In the genomic region with DNA sequence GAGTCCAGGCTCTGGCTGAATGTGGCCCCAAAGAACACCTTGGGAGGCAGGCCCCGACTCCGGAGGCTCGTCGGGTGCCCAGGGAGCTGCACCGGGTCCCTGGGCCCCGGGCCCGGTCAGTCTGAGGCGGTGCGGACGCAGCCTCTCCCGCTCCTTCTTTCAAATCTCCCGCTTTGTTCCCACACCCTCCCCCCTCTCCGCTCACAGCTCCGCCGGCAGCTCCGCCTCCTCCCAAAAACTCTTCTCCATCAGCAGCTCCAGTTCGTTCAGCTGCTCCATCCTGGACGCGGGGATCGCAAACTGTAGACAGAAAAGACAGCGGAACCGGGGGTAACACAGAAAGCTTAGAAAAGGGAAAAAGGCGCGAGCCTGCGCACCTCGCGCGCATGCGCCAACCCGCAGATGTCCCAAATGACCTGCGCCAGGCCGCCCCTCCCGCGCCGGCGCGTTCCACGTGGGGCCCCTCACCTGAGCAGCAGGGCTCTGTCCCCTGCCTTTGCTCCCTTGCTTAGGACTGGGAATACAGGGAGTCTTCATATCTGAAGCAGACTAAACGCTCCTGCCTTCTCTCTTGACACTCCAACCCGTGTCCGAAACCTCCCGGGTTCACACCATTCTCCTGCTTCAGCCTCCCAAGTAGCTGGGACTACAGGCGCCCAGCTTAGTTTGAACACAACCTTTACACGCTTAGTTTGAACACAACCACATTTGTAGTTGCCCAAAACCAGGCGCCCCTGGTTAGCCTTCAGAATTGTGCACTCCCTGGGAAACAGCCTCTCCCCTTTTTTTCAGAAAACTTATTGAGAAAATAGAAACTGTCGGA, we compare ENCODE assay signal across 1 cellular context.
TF ChIP-seq lines count a peak whose summit lies in the region.

A gene with protein sequence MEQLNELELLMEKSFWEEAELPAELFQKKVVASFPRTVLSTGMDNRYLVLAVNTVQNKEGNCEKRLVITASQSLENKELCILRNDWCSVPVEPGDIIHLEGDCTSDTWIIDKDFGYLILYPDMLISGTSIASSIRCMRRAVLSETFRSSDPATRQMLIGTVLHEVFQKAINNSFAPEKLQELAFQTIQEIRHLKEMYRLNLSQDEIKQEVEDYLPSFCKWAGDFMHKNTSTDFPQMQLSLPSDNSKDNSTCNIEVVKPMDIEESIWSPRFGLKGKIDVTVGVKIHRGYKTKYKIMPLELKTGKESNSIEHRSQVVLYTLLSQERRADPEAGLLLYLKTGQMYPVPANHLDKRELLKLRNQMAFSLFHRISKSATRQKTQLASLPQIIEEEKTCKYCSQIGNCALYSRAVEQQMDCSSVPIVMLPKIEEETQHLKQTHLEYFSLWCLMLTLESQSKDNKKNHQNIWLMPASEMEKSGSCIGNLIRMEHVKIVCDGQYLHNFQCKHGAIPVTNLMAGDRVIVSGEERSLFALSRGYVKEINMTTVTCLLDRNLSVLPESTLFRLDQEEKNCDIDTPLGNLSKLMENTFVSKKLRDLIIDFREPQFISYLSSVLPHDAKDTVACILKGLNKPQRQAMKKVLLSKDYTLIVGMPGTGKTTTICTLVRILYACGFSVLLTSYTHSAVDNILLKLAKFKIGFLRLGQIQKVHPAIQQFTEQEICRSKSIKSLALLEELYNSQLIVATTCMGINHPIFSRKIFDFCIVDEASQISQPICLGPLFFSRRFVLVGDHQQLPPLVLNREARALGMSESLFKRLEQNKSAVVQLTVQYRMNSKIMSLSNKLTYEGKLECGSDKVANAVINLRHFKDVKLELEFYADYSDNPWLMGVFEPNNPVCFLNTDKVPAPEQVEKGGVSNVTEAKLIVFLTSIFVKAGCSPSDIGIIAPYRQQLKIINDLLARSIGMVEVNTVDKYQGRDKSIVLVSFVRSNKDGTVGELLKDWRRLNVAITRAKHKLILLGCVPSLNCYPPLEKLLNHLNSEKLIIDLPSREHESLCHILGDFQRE (minus strand): TSS at position 388 of the 823 bp plus-strand sequence. CDS start 109 bp downstream, at position 279.

TF ChIP-seq in K562, 482 proteins besides CTCF, POLR2A, EP300 and RAD21 (continued from another document and continues in another):
- TF ChIP-seq, protein P1, sequence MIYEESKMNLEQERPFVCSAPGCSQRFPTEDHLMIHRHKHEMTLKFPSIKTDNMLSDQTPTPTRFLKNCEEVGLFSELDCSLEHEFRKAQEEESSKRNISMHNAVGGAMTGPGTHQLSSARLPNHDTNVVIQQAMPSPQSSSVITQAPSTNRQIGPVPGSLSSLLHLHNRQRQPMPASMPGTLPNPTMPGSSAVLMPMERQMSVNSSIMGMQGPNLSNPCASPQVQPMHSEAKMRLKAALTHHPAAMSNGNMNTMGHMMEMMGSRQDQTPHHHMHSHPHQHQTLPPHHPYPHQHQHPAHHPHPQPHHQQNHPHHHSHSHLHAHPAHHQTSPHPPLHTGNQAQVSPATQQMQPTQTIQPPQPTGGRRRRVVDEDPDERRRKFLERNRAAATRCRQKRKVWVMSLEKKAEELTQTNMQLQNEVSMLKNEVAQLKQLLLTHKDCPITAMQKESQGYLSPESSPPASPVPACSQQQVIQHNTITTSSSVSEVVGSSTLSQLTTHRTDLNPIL (CRISPR knock-in tag; IDR thresholded peaks at IDR 0.05), result no peak
- TF ChIP-seq FOXM1 (IDR thresholded peaks at IDR 0.05; ENCODE audit: low read depth) (0 out of 2 replicates have a peak, but pooled peaks have one; percentile 68), FOXM1 (CRISPR knock-in tag; IDR thresholded peaks at IDR 0.05; ENCODE audit: low read depth) (no peak), KDM4B (IDR thresholded peaks at IDR 0.05; ENCODE audit: borderline replicate concordance in 2 of 2, low read depth in 1 of 2) (peak in 1 of 2 experiments; percentile 73; a peak in 1 of 4 replicates), ZNF77 (CRISPR knock-in tag; IDR thresholded peaks at IDR 0.05) (no peak), ETV1 (tag; conservative IDR thresholded peaks at IDR 0.05; ENCODE audit: low read depth) (peak; percentile 50; the same call in 1 of the 2 replicates), NONO (IDR thresholded peaks at IDR 0.05; ENCODE audit: low read depth in 2 of 2, low read length in 1 of 2) (peak in 1 of 2 experiments; percentile 59; a peak in 1 of 4 replicates), MEF2A (IDR thresholded peaks at IDR 0.05; ENCODE audit: control insufficient read depth, low read depth, low read length) (no peak), NR2C2 (CRISPR knock-in tag; IDR thresholded peaks at IDR 0.05) (peak; percentile 68; the same call in 1 of the 2 replicates), NR2C2 (tag; IDR thresholded peaks at IDR 0.05) (peak; percentile 67), SRSF1 (IDR thresholded peaks at IDR 0.05; ENCODE audit: low read depth, low read length) (no peak), U2AF1 (optimal IDR thresholded peaks at IDR 0.05; ENCODE audit: low read depth, low read length) (no peak), RB1 (IDR thresholded peaks at IDR 0.05; ENCODE audit: low read depth) (peak; percentile 100), ZNF143 (CRISPR knock-in tag; IDR thresholded peaks at IDR 0.05) (no peak), TEAD1 (CRISPR knock-in tag; IDR thresholded peaks at IDR 0.05) (peak; percentile 20 to 70; a peak in 2 of 4 replicates), CBFA2T3 (IDR thresholded peaks at IDR 0.05) (no peak), TAF1 (IDR thresholded peaks at IDR 0.05; ENCODE audit: control insufficient read depth, extremely low read depth, insufficient read depth, low read length, severe bottlenecking) (peak; percentile 82), SP2 (IDR thresholded peaks at IDR 0.05; ENCODE audit: extremely low read depth, low read depth, low read length, poor library complexity, severe bottlenecking) (no peak), MAFK (IDR thresholded peaks at IDR 0.05; ENCODE audit: low read length) (no peak), SMAD1 (IDR thresholded peaks at IDR 0.05; ENCODE audit: low read depth, low read length, partially characterized antibody) (peak; percentile 41), KLF13 (tag; IDR thresholded peaks at IDR 0.05; ENCODE audit: borderline replicate concordance, low read depth) (peak; percentile 48; the same call in 1 of the 2 replicates), SRSF3 (IDR thresholded peaks at IDR 0.05; ENCODE audit: insufficient read depth, low read length) (no peak), ZC3H4 (CRISPR knock-in tag; IDR thresholded peaks at IDR 0.05; ENCODE audit: borderline replicate concordance) (no peak), ZNF699 (CRISPR knock-in tag; IDR thresholded peaks at IDR 0.05; ENCODE audit: insufficient replicate concordance) (no peak), HEY1 (CRISPR knock-in tag; IDR thresholded peaks at IDR 0.05; ENCODE audit: borderline replicate concordance) (no peak), ZNF384 (IDR thresholded peaks at IDR 0.05; ENCODE audit: low read depth, low read length) (no peak), NR2C1 (IDR thresholded peaks at IDR 0.05) (no peak), NR2C1 (tag; IDR thresholded peaks at IDR 0.05) (peak; percentile 67; the same call in 1 of the 2 replicates), SIN3A (IDR thresholded peaks at IDR 0.05; ENCODE audit: borderline replicate concordance in 2 of 2, control insufficient read depth in 1 of 2, low read depth in 2 of 2, low read length in 2 of 2) (peak in 1 of 2 experiments; percentile 83; a peak in 3 of 4 replicates), EP400 (IDR thresholded peaks at IDR 0.05) (peak; percentile 96), ZKSCAN8 (CRISPR knock-in tag; IDR thresholded peaks at IDR 0.05) (no peak), KDM5B (IDR thresholded peaks at IDR 0.05; ENCODE audit: insufficient replicate concordance, low read depth, low read length) (peak; percentile 71), NFIC (IDR thresholded peaks at IDR 0.05) (no peak), GATAD2A (IDR thresholded peaks at IDR 0.05) (no peak), POLR2AphosphoS2 (IDR thresholded peaks at IDR 0.05; ENCODE audit: low read length) (peak; percentile 53; the same call in 1 of the 2 replicates), CEBPB (tag; IDR thresholded peaks at IDR 0.05) (no peak), TRIM24 (IDR thresholded peaks at IDR 0.05) (peak; percentile 83 to 90; a peak in 3 of 4 replicates), NCOA1 (IDR thresholded peaks at IDR 0.05; ENCODE audit: low read depth) (peak; percentile 63; the same call in 1 of the 2 replicates), ZBTB7A (IDR thresholded peaks at IDR 0.05; ENCODE audit: borderline replicate concordance, control insufficient read depth, low read depth, low read length) (no peak), ZNF79 (CRISPR knock-in tag; IDR thresholded peaks at IDR 0.05; ENCODE audit: low read depth) (no peak), GATA2 (CRISPR knock-in tag; IDR thresholded peaks at IDR 0.05) (no peak), BDP1 (IDR thresholded peaks at IDR 0.05; ENCODE audit: insufficient read depth, insufficient read length) (no peak)
- TF ChIP-seq, protein P2, sequence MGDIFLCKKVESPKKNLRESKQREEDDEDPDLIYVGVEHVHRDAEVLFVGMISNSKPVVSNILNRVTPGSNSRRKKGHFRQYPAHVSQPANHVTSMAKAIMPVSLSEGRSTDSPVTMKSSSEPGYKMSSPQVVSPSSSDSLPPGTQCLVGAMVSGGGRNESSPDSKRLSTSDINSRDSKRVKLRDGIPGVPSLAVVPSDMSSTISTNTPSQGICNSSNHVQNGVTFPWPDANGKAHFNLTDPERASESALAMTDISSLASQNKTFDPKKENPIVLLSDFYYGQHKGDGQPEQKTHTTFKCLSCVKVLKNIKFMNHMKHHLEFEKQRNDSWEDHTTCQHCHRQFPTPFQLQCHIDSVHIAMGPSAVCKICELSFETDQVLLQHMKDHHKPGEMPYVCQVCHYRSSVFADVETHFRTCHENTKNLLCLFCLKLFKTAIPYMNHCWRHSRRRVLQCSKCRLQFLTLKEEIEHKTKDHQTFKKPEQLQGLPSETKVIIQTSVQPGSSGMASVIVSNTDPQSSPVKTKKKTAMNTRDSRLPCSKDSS (IDR thresholded peaks at IDR 0.05; ENCODE audit: low read depth, partially characterized antibody), result no peak
- TF ChIP-seq, protein P3, sequence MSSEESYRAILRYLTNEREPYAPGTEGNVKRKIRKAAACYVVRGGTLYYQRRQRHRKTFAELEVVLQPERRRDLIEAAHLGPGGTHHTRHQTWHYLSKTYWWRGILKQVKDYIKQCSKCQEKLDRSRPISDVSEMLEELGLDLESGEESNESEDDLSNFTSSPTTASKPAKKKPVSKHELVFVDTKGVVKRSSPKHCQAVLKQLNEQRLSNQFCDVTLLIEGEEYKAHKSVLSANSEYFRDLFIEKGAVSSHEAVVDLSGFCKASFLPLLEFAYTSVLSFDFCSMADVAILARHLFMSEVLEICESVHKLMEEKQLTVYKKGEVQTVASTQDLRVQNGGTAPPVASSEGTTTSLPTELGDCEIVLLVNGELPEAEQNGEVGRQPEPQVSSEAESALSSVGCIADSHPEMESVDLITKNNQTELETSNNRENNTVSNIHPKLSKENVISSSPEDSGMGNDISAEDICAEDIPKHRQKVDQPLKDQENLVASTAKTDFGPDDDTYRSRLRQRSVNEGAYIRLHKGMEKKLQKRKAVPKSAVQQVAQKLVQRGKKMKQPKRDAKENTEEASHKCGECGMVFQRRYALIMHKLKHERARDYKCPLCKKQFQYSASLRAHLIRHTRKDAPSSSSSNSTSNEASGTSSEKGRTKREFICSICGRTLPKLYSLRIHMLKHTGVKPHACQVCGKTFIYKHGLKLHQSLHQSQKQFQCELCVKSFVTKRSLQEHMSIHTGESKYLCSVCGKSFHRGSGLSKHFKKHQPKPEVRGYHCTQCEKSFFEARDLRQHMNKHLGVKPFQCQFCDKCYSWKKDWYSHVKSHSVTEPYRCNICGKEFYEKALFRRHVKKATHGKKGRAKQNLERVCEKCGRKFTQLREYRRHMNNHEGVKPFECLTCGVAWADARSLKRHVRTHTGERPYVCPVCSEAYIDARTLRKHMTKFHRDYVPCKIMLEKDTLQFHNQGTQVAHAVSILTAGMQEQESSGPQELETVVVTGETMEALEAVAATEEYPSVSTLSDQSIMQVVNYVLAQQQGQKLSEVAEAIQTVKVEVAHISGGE (CRISPR knock-in tag; IDR thresholded peaks at IDR 0.05), result peak in 1 of 3 experiments; percentile 78; a peak in 2 of 6 replicates
- TF ChIP-seq, protein P4, sequence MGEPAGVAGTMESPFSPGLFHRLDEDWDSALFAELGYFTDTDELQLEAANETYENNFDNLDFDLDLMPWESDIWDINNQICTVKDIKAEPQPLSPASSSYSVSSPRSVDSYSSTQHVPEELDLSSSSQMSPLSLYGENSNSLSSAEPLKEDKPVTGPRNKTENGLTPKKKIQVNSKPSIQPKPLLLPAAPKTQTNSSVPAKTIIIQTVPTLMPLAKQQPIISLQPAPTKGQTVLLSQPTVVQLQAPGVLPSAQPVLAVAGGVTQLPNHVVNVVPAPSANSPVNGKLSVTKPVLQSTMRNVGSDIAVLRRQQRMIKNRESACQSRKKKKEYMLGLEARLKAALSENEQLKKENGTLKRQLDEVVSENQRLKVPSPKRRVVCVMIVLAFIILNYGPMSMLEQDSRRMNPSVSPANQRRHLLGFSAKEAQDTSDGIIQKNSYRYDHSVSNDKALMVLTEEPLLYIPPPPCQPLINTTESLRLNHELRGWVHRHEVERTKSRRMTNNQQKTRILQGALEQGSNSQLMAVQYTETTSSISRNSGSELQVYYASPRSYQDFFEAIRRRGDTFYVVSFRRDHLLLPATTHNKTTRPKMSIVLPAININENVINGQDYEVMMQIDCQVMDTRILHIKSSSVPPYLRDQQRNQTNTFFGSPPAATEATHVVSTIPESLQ (CRISPR knock-in tag; IDR thresholded peaks at IDR 0.05), result 0 out of 2 replicates have a peak, but pooled peaks have one; percentile 80
- TF ChIP-seq, protein P5, sequence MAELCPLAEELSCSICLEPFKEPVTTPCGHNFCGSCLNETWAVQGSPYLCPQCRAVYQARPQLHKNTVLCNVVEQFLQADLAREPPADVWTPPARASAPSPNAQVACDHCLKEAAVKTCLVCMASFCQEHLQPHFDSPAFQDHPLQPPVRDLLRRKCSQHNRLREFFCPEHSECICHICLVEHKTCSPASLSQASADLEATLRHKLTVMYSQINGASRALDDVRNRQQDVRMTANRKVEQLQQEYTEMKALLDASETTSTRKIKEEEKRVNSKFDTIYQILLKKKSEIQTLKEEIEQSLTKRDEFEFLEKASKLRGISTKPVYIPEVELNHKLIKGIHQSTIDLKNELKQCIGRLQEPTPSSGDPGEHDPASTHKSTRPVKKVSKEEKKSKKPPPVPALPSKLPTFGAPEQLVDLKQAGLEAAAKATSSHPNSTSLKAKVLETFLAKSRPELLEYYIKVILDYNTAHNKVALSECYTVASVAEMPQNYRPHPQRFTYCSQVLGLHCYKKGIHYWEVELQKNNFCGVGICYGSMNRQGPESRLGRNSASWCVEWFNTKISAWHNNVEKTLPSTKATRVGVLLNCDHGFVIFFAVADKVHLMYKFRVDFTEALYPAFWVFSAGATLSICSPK (IDR thresholded peaks at IDR 0.05; ENCODE audit: borderline replicate concordance), result no peak
- TF ChIP-seq, protein P6, sequence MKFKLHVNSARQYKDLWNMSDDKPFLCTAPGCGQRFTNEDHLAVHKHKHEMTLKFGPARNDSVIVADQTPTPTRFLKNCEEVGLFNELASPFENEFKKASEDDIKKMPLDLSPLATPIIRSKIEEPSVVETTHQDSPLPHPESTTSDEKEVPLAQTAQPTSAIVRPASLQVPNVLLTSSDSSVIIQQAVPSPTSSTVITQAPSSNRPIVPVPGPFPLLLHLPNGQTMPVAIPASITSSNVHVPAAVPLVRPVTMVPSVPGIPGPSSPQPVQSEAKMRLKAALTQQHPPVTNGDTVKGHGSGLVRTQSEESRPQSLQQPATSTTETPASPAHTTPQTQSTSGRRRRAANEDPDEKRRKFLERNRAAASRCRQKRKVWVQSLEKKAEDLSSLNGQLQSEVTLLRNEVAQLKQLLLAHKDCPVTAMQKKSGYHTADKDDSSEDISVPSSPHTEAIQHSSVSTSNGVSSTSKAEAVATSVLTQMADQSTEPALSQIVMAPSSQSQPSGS (CRISPR knock-in tag; IDR thresholded peaks at IDR 0.05), result no peak
